ENCODE assay signal across 26 cellular contexts in the genomic region with DNA sequence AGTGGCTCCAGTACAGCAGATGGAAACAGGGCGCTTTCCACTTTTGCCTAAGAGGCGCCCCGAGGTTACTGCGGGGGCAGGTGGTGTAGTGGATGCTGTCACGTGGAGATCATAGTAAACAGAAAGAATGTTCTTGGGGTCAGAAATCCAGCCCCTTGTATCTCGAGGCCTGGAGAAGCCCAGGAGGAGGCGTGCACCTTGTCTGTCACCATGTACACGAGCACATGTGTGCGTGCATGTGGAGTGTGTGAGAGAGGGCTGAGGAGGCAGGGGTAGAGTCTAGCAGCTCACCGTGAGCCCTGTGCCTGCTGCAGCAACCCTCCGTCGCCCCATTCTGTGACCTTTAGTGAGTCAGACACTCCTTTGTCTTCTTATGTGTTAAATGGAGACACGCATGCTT. TPM values are rescaled to one million over a fixed set of nuclear protein-coding genes. Genes with fewer than 3 reads are reported as not detected.
DNase-seq lines count a peak whose midpoint lies in the region; ATAC-seq and TF ChIP-seq lines count a peak whose summit lies in the region.
"Had no signal": no experiment of that assay in that cellular context is flagged by ENCODE, and none has a peak within 500 bp of the region (broad histone marks: within the 10 kb centered on the region; RNA-seq: fewer than 3 reads in every experiment).

No MANE protein-coding gene starts in this region.

- DNase-seq in heart left ventricle = no peak
- no peak for DNase-seq in Right ventricle myocardium inferior (ENCODE audit: missing footprints)
- no peak for DNase-seq in coronary artery (ENCODE audit: low spot score)
- no peak for DNase-seq in osteocyte (ENCODE audit: extremely low spot score, unreplicated experiment)
- DNase-seq in upper lobe of right lung = peak; percentile 35
- no peak for DNase-seq in NCI-H1048 (lab: John Stamatoyannopoulos, UW)
- DNase-seq in NCI-H1436 (lab: John Stamatoyannopoulos, UW) = no peak
- DNase-seq: activated CD8-positive, alpha-beta T cell treated with anti-CD3 and anti-CD28 coated beads for 36 hours; activated naive CD4-positive, alpha-beta T cell treated with anti-CD3 and anti-CD28 coated beads, Interleukin-2, amount 50 U/mL, for 16 hours; CD4-positive, alpha-beta memory T cell; erythroblast; GM23248; HFFc6; lower lobe of right lung; naive thymus-derived CD8-positive, alpha-beta T cell; NCI-H1694; SIG-M5; stimulated activated naive CD4-positive, alpha-beta T cell; SW 1271 had no signal

- TF ChIP-seq POLR2A in heart left ventricle (IDR thresholded peaks at IDR 0.05) = no peak

- H3K27ac ChIP-seq in heart left ventricle (peak overlapping the region; percentile 46 to 86 (median 80)), coronary artery (peak overlapping the region; percentile 73 to 89), upper lobe of right lung (no peak overlapping the region)
- H3K27ac ChIP-seq: GM23248, lower lobe of right lung, suprapubic skin had no signal

- H3K4me1 Mint-ChIP-seq in osteocyte (ENCODE audit: unreplicated experiment) = peaks cover 39% of the 10 kb centered on the region
- H3K4me1 Mint-ChIP-seq: B cell; CD4-positive, alpha-beta memory T cell; naive thymus-derived CD8-positive, alpha-beta T cell had no signal

- ATAC-seq in heart left ventricle = no peak
- no peak for ATAC-seq in Right ventricle myocardium inferior
- no peak for ATAC-seq in upper lobe of right lung
- no peak for ATAC-seq in HG02970 (IDR thresholded peaks at IDR 0.05; ENCODE audit: low FRiP score, unreplicated experiment)
- ATAC-seq: activated CD8-positive, alpha-beta T cell treated with anti-CD3 and anti-CD28 coated beads for 36 hours; lower lobe of right lung; naive thymus-derived CD8-positive, alpha-beta T cell; Panc1 had no signal

- 60 to 63% (median 62%) methylated on average over 12 to 13 of the region's 13 CpGs for WGBS in heart left ventricle, 4 donors

- no peak for TF ChIP-seq CTCF in heart left ventricle (IDR thresholded peaks at IDR 0.05)
- no peak for TF ChIP-seq CTCF in coronary artery (IDR thresholded peaks at IDR 0.05)
- TF ChIP-seq CTCF in osteocyte (IDR thresholded peaks at IDR 0.05) = no peak
- no peak for TF ChIP-seq CTCF in upper lobe of right lung (IDR thresholded peaks at IDR 0.05)

- H3K27me3 ChIP-seq in heart left ventricle = no peaks in the 10 kb centered on the region
- H3K27me3 ChIP-seq in upper lobe of right lung = no peaks in the 10 kb centered on the region
- H3K27me3 ChIP-seq: suprapubic skin had no signal

- intact Hi-C loops in heart left ventricle (cut with DNase I) (loop anchor here in 4 of 10 donors (5.0 kb wide), 2 partner anchors 35 to 50 kb away; no protein-coding TSS in a partner anchor), Right ventricle myocardium inferior (cut with DNase I) (loop anchor here (5.0 to 10.0 kb wide), 2 partner anchors 35 to 137 kb away; no protein-coding TSS in a partner anchor), upper lobe of right lung (cut with DNase I) (no loop called here)

- peaks cover 9% of the 10 kb centered on the region for H3K36me3 Mint-ChIP-seq in osteocyte (ENCODE audit: unreplicated experiment)
- H3K36me3 Mint-ChIP-seq: CD4-positive, alpha-beta memory T cell; naive thymus-derived CD8-positive, alpha-beta T cell had no signal

- no peaks in the 10 kb centered on the region for H3K27me3 Mint-ChIP-seq in osteocyte (ENCODE audit: unreplicated experiment)
- H3K27me3 Mint-ChIP-seq: activated CD8-positive, alpha-beta T cell treated with anti-CD3 and anti-CD28 coated beads for 36 hours had no signal

- no peaks in the 10 kb centered on the region for H3K9me3 Mint-ChIP-seq in osteocyte (ENCODE audit: unreplicated experiment)
- H3K9me3 Mint-ChIP-seq: activated CD8-positive, alpha-beta T cell treated with anti-CD3 and anti-CD28 coated beads for 36 hours; CD4-positive, alpha-beta memory T cell; HFFc6; naive thymus-derived CD8-positive, alpha-beta T cell had no signal

- H3K4me3 ChIP-seq in heart left ventricle (no peak overlapping the region), coronary artery (no peak overlapping the region), upper lobe of right lung (no peak overlapping the region)
- H3K4me3 ChIP-seq: GM23248, lower lobe of right lung, smooth muscle cell, suprapubic skin had no signal

- H3K4me3 Mint-ChIP-seq in osteocyte (ENCODE audit: unreplicated experiment) = no peak overlapping the region
- H3K4me3 Mint-ChIP-seq: activated CD8-positive, alpha-beta T cell treated with anti-CD3 and anti-CD28 coated beads for 36 hours; B cell; CD4-positive, alpha-beta memory T cell; HFFc6; naive thymus-derived CD8-positive, alpha-beta T cell had no signal

- H3K4me1 ChIP-seq in heart left ventricle = peaks cover under 1 to 84% (median 45%) of the 10 kb centered on the region in 12 donors
- H3K4me1 ChIP-seq in upper lobe of right lung = peaks cover 3% of the 10 kb centered on the region
- H3K4me1 ChIP-seq: lower lobe of right lung, suprapubic skin had no signal

- H3K36me3 ChIP-seq in heart left ventricle = peaks cover 0 to 21% (median 9%) of the 10 kb centered on the region in 9 donors
- no peaks in the 10 kb centered on the region for H3K36me3 ChIP-seq in upper lobe of right lung
- H3K36me3 ChIP-seq: lower lobe of right lung, suprapubic skin had no signal

- peak overlapping the region; percentile 76 for H3K27ac Mint-ChIP-seq in osteocyte (ENCODE audit: unreplicated experiment)
- H3K27ac Mint-ChIP-seq: activated CD8-positive, alpha-beta T cell treated with anti-CD3 and anti-CD28 coated beads for 36 hours; B cell; CD4-positive, alpha-beta memory T cell; HFFc6; naive thymus-derived CD8-positive, alpha-beta T cell had no signal

- H3K9me3 ChIP-seq in heart left ventricle = no peaks in the 10 kb centered on the region
- no peaks in the 10 kb centered on the region for H3K9me3 ChIP-seq in upper lobe of right lung
- H3K9me3 ChIP-seq: lower lobe of right lung, suprapubic skin had no signal

RNA-seq across cellular contexts. Expression of a gene that starts 59.0 kb away (rescaled TPM):
- total RNA-seq in heart left ventricle (100 to 1,000 TPM in 8 of 9 donors, 10 to 100 TPM in 1; 77.6 to 196 (median 165) TPM), Right ventricle myocardium inferior (171 TPM), osteocyte (59.1 and 67.4 TPM in 2 replicates), upper lobe of right lung (15.6 TPM)
- 10 to 100 TPM; 41.9 to 68.2 TPM for polyA plus RNA-seq in heart left ventricle
- total RNA-seq: HT1080 had no signal
- polyA plus RNA-seq: keratinocyte had no signal
